Comparison of ENCODE assay signal across 13 cellular contexts in the genomic region with DNA sequence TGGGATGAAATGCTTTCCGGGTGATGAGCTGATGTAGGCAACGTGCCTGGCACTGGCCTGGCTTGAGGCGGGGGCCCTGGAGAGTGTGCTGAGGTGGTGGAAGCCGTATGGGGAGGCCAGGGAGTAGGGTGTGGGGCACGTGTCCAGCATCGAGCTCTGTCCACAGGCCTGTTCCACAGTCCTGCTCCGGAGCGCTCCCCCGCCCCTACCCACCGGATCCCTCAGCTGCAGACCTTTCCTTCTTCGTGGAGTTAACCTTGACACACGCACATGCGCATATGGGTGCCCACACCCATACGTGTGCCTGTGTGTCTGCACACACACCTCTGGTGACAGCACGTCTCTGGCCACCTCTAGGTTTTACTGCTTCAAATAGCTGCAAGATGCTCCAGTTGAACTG. TPM values are rescaled to one million over a fixed set of nuclear protein-coding genes. Genes with fewer than 3 reads are reported as not detected.
"Had no signal": no experiment of that assay in that cellular context is flagged by ENCODE, and none has a peak within 500 bp of the region (broad histone marks: within the 10 kb centered on the region; RNA-seq: fewer than 3 reads in every experiment).

No MANE protein-coding gene starts in this region.

- H3K27me3 ChIP-seq: ovary, upper lobe of left lung had no signal

- H3K9me3 ChIP-seq: esophagus squamous epithelium, ovary, SJCRH30, upper lobe of left lung had no signal

- H3K4me1 ChIP-seq: esophagus squamous epithelium, SJCRH30 had no signal

- H3K27ac ChIP-seq: esophagus squamous epithelium, ovary, SJCRH30, upper lobe of left lung had no signal

- DNase-seq: activated CD4-positive, alpha-beta T cell treated with anti-CD3 and anti-CD28 coated beads for 1 hour; activated CD4-positive, alpha-beta T cell treated with anti-CD3 and anti-CD28 coated beads, Interleukin-2, amount 50 U/mL, for 48 hours; activated naive CD4-positive, alpha-beta T cell treated with anti-CD3 and anti-CD28 coated beads for 36 hours; dermis blood vessel endothelial cell; esophagus squamous epithelium; foreskin fibroblast; immature natural killer cell; stimulated activated CD4-positive, alpha-beta T cell treated with anti-CD3 and anti-CD28 coated beads, Interleukin-15, amount 100 ng/mL, for 24 hours; stimulated activated CD4-positive, alpha-beta T cell treated with anti-CD3 and anti-CD28 coated beads, Interleukin-4, amount 100 ng/mL, for 4 hours; SW 1271 had no signal

- H3K36me3 ChIP-seq: esophagus squamous epithelium, ovary, SJCRH30, upper lobe of left lung had no signal

- H3K4me3 ChIP-seq: esophagus squamous epithelium, ovary, SJCRH30, upper lobe of left lung had no signal

RNA-seq across cellular contexts. Expression of gene INHBB, which starts 49.3 kb away (rescaled TPM):
- total RNA-seq: activated naive CD4-positive, alpha-beta T cell treated with anti-CD3 and anti-CD28 coated beads for 36 hours; SJCRH30 had no signal
- polyA plus RNA-seq: immature natural killer cell had no signal
